ENCODE assay signal across 19 cellular contexts in genomic region chr3:12237912-12238650, GRCh38. TPM values are rescaled to one million over a fixed set of nuclear protein-coding genes. Genes with fewer than 3 reads are reported as not detected.
DNase-seq lines count a peak whose midpoint lies in the region; ATAC-seq, FAIRE-seq and TF ChIP-seq lines count a peak whose summit lies in the region.
"Had no signal": no experiment of that assay in that cellular context is flagged by ENCODE, and none has a peak within 500 bp of the region (broad histone marks: within the 10 kb centered on the region; RNA-seq: fewer than 3 reads in every experiment).

No MANE protein-coding gene starts in this region.

- H3K36me3 ChIP-seq in astrocyte (ENCODE audit: insufficient read depth, low read length): no peaks in the 10 kb centered on the region
- H3K36me3 ChIP-seq in PC-9 (ENCODE audit: low read depth): no peaks in the 10 kb centered on the region
- no peaks in the 10 kb centered on the region for H3K36me3 ChIP-seq in breast epithelium
- H3K36me3 ChIP-seq: BLaER1 treated with 17β-estradiol and CSF1 and Interleukin-3, amounts not matched to agents 10 nM and 100 nM had no signal

- intact Hi-C loops in PC-9 (cut with micrococcal nuclease; ENCODE audit: unreplicated experiment): no loop called here
- intact Hi-C loops in breast epithelium (cut with DNase I; ENCODE audit: low total_unique reads): no loop called here

- no TSS peak for BruUV-seq in PC-9 (replicated peaks; lab: Mats Ljungman, UMichigan)

- FAIRE-seq in astrocyte (lab: Jason Lieb, UNC): no peak

- H4K20me1 ChIP-seq in astrocyte (ENCODE audit: insufficient read depth, low read length) (no peaks in the 10 kb centered on the region), PC-9 (ENCODE audit: insufficient read depth) (no peaks in the 10 kb centered on the region)
- H4K20me1 ChIP-seq: BLaER1 treated with 17β-estradiol and CSF1 and Interleukin-3, amounts not matched to agents 10 nM and 100 nM had no signal

- no peaks in the 10 kb centered on the region for H3F3A ChIP-seq in PC-9 (ENCODE audit: insufficient read depth, low read depth)

- H3K27ac ChIP-seq in astrocyte (ENCODE audit: low read depth, low read length) (no peak overlapping the region), PC-9 (no peak overlapping the region), breast epithelium (no peak overlapping the region)
- H3K27ac ChIP-seq: BLaER1 treated with 17β-estradiol and CSF1 and Interleukin-3, amounts not matched to agents 10 nM and 100 nM; KMS-11 had no signal

- H3K9ac ChIP-seq in astrocyte (ENCODE audit: low read length): no peak overlapping the region
- H3K9ac ChIP-seq: BLaER1 treated with 17β-estradiol and CSF1 and Interleukin-3, amounts not matched to agents 10 nM and 100 nM; KMS-11 had no signal

- H3K79me2 ChIP-seq in astrocyte (ENCODE audit: insufficient read depth, low read length): no peaks in the 10 kb centered on the region
- H3K79me2 ChIP-seq in PC-9 (ENCODE audit: low read depth): no peaks in the 10 kb centered on the region

- H3K27ac Mint-ChIP-seq in astrocyte (ENCODE audit: unreplicated experiment): no peak overlapping the region
- H3K27ac Mint-ChIP-seq: H9 had no signal

- peaks cover 16% of the 10 kb centered on the region for H3K27me3 ChIP-seq in astrocyte (ENCODE audit: insufficient read depth, low read length)
- no peaks in the 10 kb centered on the region for H3K27me3 ChIP-seq in PC-9 (ENCODE audit: insufficient read depth, low read depth)
- H3K27me3 ChIP-seq in breast epithelium: no peaks in the 10 kb centered on the region

- peaks cover 16% of the 10 kb centered on the region for H3K4me1 ChIP-seq in astrocyte (ENCODE audit: insufficient read depth, low read length)
- H3K4me1 ChIP-seq in PC-9 (replicated peaks; ENCODE audit: insufficient read depth): peaks cover 9% of the 10 kb centered on the region
- H3K4me1 ChIP-seq in breast epithelium: no peaks in the 10 kb centered on the region

- H3K9me2 ChIP-seq in PC-9 (ENCODE audit: insufficient read depth): no peaks in the 10 kb centered on the region

- no peaks in the 10 kb centered on the region for H3K9me3 Mint-ChIP-seq in astrocyte (ENCODE audit: unreplicated experiment)

- H3K27me3 Mint-ChIP-seq in astrocyte (ENCODE audit: low read depth, unreplicated experiment): no peaks in the 10 kb centered on the region

- CTCF ChIA-PET in PC-9 (lab: Charles Lee): interaction anchor here (0.6 kb wide), 1 partner anchor 62 kb away, joined by 3 read pairs; no protein-coding TSS in a partner anchor

- H3K4me1 Mint-ChIP-seq in astrocyte (ENCODE audit: low read depth, unreplicated experiment): peaks cover 20% of the 10 kb centered on the region
- H3K4me1 Mint-ChIP-seq: H9 had no signal

- no peaks in the 10 kb centered on the region for H3K36me3 Mint-ChIP-seq in astrocyte (ENCODE audit: low read depth, unreplicated experiment)

- no peak overlapping the region for H3K4me3 Mint-ChIP-seq in astrocyte (ENCODE audit: unreplicated experiment)
- H3K4me3 Mint-ChIP-seq: H9 had no signal

- H2AFZ ChIP-seq in astrocyte (ENCODE audit: low read depth, low read length) (no peak overlapping the region), PC-9 (no peak overlapping the region)

- peak; percentile 47 for DNase-seq in A172 (ENCODE audit: low spot score)
- peak; percentile 36 for DNase-seq in HT1080 (ENCODE audit: low read depth)
- peak; percentile 75 for DNase-seq in astrocyte (ENCODE audit: low read depth)
- peak; percentile 62 for DNase-seq in fibroblast of peridontal ligament (ENCODE audit: extremely low read depth)
- DNase-seq in PC-9: no peak
- no peak for DNase-seq in breast epithelium (ENCODE audit: low spot score in 2 of 2)
- DNase-seq in activated CD4-positive, CD25-positive, alpha-beta regulatory T cell (lab: John Stamatoyannopoulos, UW): no peak
- DNase-seq: 8988T, COR-L47, DMS153, H9, MM.1S, NCI-H1105 treated with DMSO at 0.1 percent for 48 hours, NCI-H187, NCI-H69, PC-3 had no signal

- no peak for ATAC-seq in HG02973 (IDR thresholded peaks at IDR 0.05; ENCODE audit: unreplicated experiment)
- ATAC-seq: PC-3 had no signal

- POLR2A ChIA-PET in PC-9 (lab: Charles Lee; ENCODE audit: unreplicated experiment): no interaction called here

- no peaks in the 10 kb centered on the region for H3K9me3 ChIP-seq in astrocyte (ENCODE audit: insufficient read depth, low read depth, low read length)
- peaks cover 4% of the 10 kb centered on the region; the same call in 1 of the 2 replicates for H3K9me3 ChIP-seq in PC-9 (ENCODE audit: insufficient read depth, low read depth)
- H3K9me3 ChIP-seq in breast epithelium: no peaks in the 10 kb centered on the region

- H3K4me3 ChIP-seq in astrocyte (ENCODE audit: insufficient read depth, low read depth, low read length): no peak overlapping the region
- no peak overlapping the region for H3K4me3 ChIP-seq in PC-9
- no peak overlapping the region for H3K4me3 ChIP-seq in breast epithelium
- H3K4me3 ChIP-seq: BLaER1 treated with 17β-estradiol and CSF1 and Interleukin-3, amounts not matched to agents 10 nM and 100 nM had no signal

- H3K4me2 ChIP-seq in astrocyte (ENCODE audit: low read length) (peak overlapping the region; percentile 12), PC-9 (no peak overlapping the region)
- H3K4me2 ChIP-seq: KMS-11 had no signal

- no peak for TF ChIP-seq POLR2A in breast epithelium (IDR thresholded peaks at IDR 0.05)

- TF ChIP-seq CTCF in astrocyte (IDR thresholded peaks at IDR 0.05; ENCODE audit: insufficient read depth, low read depth, low read length) (no peak), PC-9 (conservative IDR thresholded peaks at IDR 0.05) (no peak), breast epithelium (IDR thresholded peaks at IDR 0.05) (no peak)

RNA-seq across cellular contexts. Expression of gene PPARG, which starts 50.8 kb away (rescaled TPM):
- total RNA-seq in A172 (2014; rRNA removed; shearing (Covaris generic)): 11.9 and 13.2 TPM in 2 replicates
- 1.7 and 2.6 TPM in 2 replicates for total RNA-seq in HT1080 (2014; rRNA removed; shearing (Covaris generic))
- 1.4 and 1.8 TPM in 2 replicates for polyA plus RNA-seq in HT1080 (2015; cell fraction: cytosol; rRNA removed)
- 1.1 and 1.3 TPM in 2 replicates for polyA plus RNA-seq in HT1080 (2015; cell fraction: nucleus; rRNA removed)
- total RNA-seq in astrocyte (3.0 and 4.4 TPM in 2 replicates), PC-9 (2021) (60.2 and 61.5 TPM in 2 replicates), breast epithelium (100 to 1,000 TPM in 1 of 3 donors, 10 to 100 TPM in 2; 44.2 to 359 (median 96.0) TPM)

Comparison
In these comparisons a context has a peak if more than half of its experiments do, and no peak if none do; other contexts are left out.
1. DNase-seq: peak in A172 (single experiment), HT1080 (single experiment), astrocyte (single experiment) and fibroblast of peridontal ligament (single experiment); none in PC-9 (0 of 2), breast epithelium (0 of 2) and activated CD4-positive, CD25-positive, alpha-beta regulatory T cell (0 of 4).